Comparison of ENCODE assay signal across 1 cellular context in genomic region chr7:48154792-48155413, GRCh38.
TF ChIP-seq lines count a peak whose summit lies in the region.

No MANE protein-coding gene starts in this region.

TF ChIP-seq in HepG2, 621 proteins besides CTCF, POLR2A, EP300 and RAD21 (continued from another document and continues in another):
- TF ChIP-seq ZNF782 (CRISPR knock-in tag; IDR thresholded peaks at IDR 0.05; ENCODE audit: borderline replicate concordance) (0 out of 2 replicates have a peak, but pooled peaks have one; percentile 44), TEAD3 (CRISPR knock-in tag; optimal IDR thresholded peaks at IDR 0.05; ENCODE audit: borderline replicate concordance) (peak; percentile 52), NR2F1 (CRISPR knock-in tag; IDR thresholded peaks at IDR 0.05) (no peak), YEATS2 (CRISPR knock-in tag; IDR thresholded peaks at IDR 0.05; ENCODE audit: borderline replicate concordance) (no peak), SOX6 (IDR thresholded peaks at IDR 0.05) (no peak), SOX6 (CRISPR knock-in tag; IDR thresholded peaks at IDR 0.05) (peak; percentile 65; the same call in 1 of the 2 replicates), KLF11 (CRISPR knock-in tag; IDR thresholded peaks at IDR 0.05) (no peak), ZNF138 (CRISPR knock-in tag; IDR thresholded peaks at IDR 0.05; ENCODE audit: low read depth) (no peak), TBX3 (IDR thresholded peaks at IDR 0.05; ENCODE audit: borderline replicate concordance) (no peak), KLF12 (CRISPR knock-in tag; IDR thresholded peaks at IDR 0.05; ENCODE audit: borderline replicate concordance) (no peak), ZBTB37 (CRISPR knock-in tag; IDR thresholded peaks at IDR 0.05) (no peak), ZFP62 (CRISPR knock-in tag; IDR thresholded peaks at IDR 0.05) (no peak), GABPB1 (CRISPR knock-in tag; IDR thresholded peaks at IDR 0.05) (no peak), ATRX (CRISPR knock-in tag; IDR thresholded peaks at IDR 0.05; ENCODE audit: borderline replicate concordance) (no peak), HMGA1 (CRISPR knock-in tag; conservative IDR thresholded peaks at IDR 0.05) (no peak), ZNF232 (CRISPR knock-in tag; IDR thresholded peaks at IDR 0.05; ENCODE audit: borderline replicate concordance) (peak; percentile 52; the same call in 1 of the 2 replicates), FOXA3 (CRISPR knock-in tag; IDR thresholded peaks at IDR 0.05) (peak; percentile 27), ZNF530 (CRISPR knock-in tag; IDR thresholded peaks at IDR 0.05; ENCODE audit: low read depth) (no peak), HDAC1 (CRISPR knock-in tag; IDR thresholded peaks at IDR 0.05) (peak; percentile 41; the same call in 1 of the 2 replicates), MATR3 (CRISPR knock-in tag; IDR thresholded peaks at IDR 0.05) (no peak), ZNF878 (CRISPR knock-in tag; IDR thresholded peaks at IDR 0.05) (peak; percentile 54; the same call in 1 of the 2 replicates), SMARCC2 (IDR thresholded peaks at IDR 0.05) (no peak), ZNF891 (CRISPR knock-in tag; IDR thresholded peaks at IDR 0.05) (no peak), ZNF292 (CRISPR knock-in tag; IDR thresholded peaks at IDR 0.05; ENCODE audit: borderline replicate concordance, low read depth) (no peak), CCAR2 (optimal IDR thresholded peaks at IDR 0.05; ENCODE audit: low read depth, low read length) (no peak), NR2F2 (IDR thresholded peaks at IDR 0.05; ENCODE audit: borderline replicate concordance, low read depth) (no peak), BRF2 (CRISPR knock-in tag; IDR thresholded peaks at IDR 0.05) (no peak), ZFX (CRISPR knock-in tag; IDR thresholded peaks at IDR 0.05; ENCODE audit: low read depth) (no peak), ZNF431 (CRISPR knock-in tag; IDR thresholded peaks at IDR 0.05; ENCODE audit: borderline replicate concordance, low read depth) (no peak), ATF5 (CRISPR knock-in tag; IDR thresholded peaks at IDR 0.05; ENCODE audit: low read depth) (no peak), ZNF687 (CRISPR knock-in tag; IDR thresholded peaks at IDR 0.05) (no peak), MXD4 (CRISPR knock-in tag; IDR thresholded peaks at IDR 0.05) (no peak), NFE2 (CRISPR knock-in tag; IDR thresholded peaks at IDR 0.05) (no peak), EED (CRISPR knock-in tag; IDR thresholded peaks at IDR 0.05) (no peak), ZNF883 (CRISPR knock-in tag; IDR thresholded peaks at IDR 0.05; ENCODE audit: not compliant biosample characterization) (no peak), ZNF652 (CRISPR knock-in tag; IDR thresholded peaks at IDR 0.05; ENCODE audit: borderline replicate concordance, low read depth) (0 out of 2 replicates have a peak, but pooled peaks have one; percentile 8), SETDB1 (CRISPR knock-in tag; IDR thresholded peaks at IDR 0.05; ENCODE audit: borderline replicate concordance) (0 out of 2 replicates have a peak, but pooled peaks have one; percentile 16), BATF2 (CRISPR knock-in tag; IDR thresholded peaks at IDR 0.05) (no peak), MAX (IDR thresholded peaks at IDR 0.05) (no peak), GLMP (CRISPR knock-in tag; IDR thresholded peaks at IDR 0.05; ENCODE audit: borderline replicate concordance) (no peak), ZNF503 (CRISPR knock-in tag; IDR thresholded peaks at IDR 0.05) (no peak), ZMAT5 (CRISPR knock-in tag; IDR thresholded peaks at IDR 0.05; ENCODE audit: borderline replicate concordance, low read depth) (no peak), ETV5 (CRISPR knock-in tag; IDR thresholded peaks at IDR 0.05; ENCODE audit: borderline replicate concordance) (no peak), ZNF484 (CRISPR knock-in tag; IDR thresholded peaks at IDR 0.05; ENCODE audit: borderline replicate concordance, low read depth) (no peak), ZBTB46 (CRISPR knock-in tag; IDR thresholded peaks at IDR 0.05; ENCODE audit: borderline replicate concordance) (no peak), ZNF577 (CRISPR knock-in tag; IDR thresholded peaks at IDR 0.05; ENCODE audit: borderline replicate concordance, low read depth) (no peak), LRRFIP1 (CRISPR knock-in tag; conservative IDR thresholded peaks at IDR 0.05) (no peak), ZNF414 (CRISPR knock-in tag; IDR thresholded peaks at IDR 0.05) (no peak), ZNF709 (CRISPR knock-in tag; IDR thresholded peaks at IDR 0.05) (no peak), ADNP (CRISPR knock-in tag; IDR thresholded peaks at IDR 0.05) (no peak), NFATC3 (CRISPR knock-in tag; IDR thresholded peaks at IDR 0.05) (no peak), RBAK (CRISPR knock-in tag; IDR thresholded peaks at IDR 0.05) (no peak)
